Comparison of ENCODE assay signal across 8 cellular contexts in the genomic region with DNA sequence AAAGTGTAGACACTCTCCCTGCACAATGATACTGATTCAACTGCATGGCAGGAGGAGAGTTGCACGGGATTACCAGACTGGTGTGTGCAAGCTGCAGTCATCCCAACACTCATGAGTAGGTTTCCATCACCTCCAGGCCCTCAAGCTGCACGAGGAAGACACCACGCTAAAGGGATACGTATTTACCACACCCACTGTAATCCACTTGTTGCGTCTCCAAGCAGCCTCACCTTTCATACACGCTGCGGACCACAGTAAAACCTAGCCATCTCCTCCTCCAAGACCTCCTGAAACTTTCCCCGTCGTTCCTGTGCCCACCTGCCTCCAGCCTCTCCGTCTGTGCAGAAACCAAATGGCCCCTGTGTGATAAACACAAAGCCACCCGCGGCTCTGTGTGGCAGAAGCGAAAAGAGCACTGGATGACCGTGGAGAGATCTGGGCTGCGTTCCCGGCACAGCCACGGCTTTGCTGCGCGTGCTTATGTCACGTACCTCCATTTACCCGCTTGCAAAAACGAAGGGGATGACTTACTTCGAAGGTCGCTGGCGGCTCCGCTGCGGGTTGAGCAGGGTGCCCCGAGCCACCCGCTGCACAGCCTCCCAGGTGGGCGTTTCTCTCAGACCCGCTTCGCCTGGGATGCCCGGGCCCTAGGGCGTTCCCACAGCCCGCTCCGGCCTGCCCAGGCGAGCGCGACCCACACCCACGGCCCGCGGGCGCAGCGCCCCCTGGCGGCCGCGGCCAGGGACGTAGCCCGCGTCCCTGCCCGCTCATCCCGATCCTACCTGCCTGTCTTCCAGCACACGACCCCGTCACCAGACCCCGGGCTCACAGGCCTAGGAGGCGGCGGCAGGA. TPM values are rescaled to one million over a fixed set of nuclear protein-coding genes. Genes with fewer than 3 reads are reported as not detected.
A peak's percentile ranks its signal among the peaks of the same experiment; 100 is the strongest.
DNase-seq lines count a peak whose midpoint lies in the region; ATAC-seq and TF ChIP-seq lines count a peak whose summit lies in the region.

No MANE protein-coding gene starts in this region.

- H3K9ac ChIP-seq in BLaER1, result peak overlapping the region; percentile 84

- H3K27ac Mint-ChIP-seq in activated CD8-positive, alpha-beta T cell treated with anti-CD3 and anti-CD28 coated beads, Interleukin-2, amount 10 ng/mL, durations not matched to agents 7 days and 5 days, result peak overlapping the region; percentile 91

- no peaks in the 10 kb centered on the region for H3K9me3 Mint-ChIP-seq in activated CD8-positive, alpha-beta T cell treated with anti-CD3 and anti-CD28 coated beads, Interleukin-2, amount 10 ng/mL, durations not matched to agents 7 days and 5 days (ENCODE audit: insufficient read depth)

- CTCF ChIA-PET in activated CD8-positive, alpha-beta T cell treated with anti-CD3 and anti-CD28 coated beads, Interleukin-2, amount 10 ng/mL, durations not matched to agents 7 days and 5 days (lab: Charles Lee), result interaction anchor here (0.6 to 3.2 kb wide), 17 partner anchors 11 to 346 kb away, joined by 3 to 24 read pairs (median 4); partner anchors contain the start of gene PARL

- DNase-seq in NCI-H446 (lab: John Stamatoyannopoulos, UW) (peak; percentile 16 to 73), epithelial cell of esophagus (ENCODE audit: low read depth) (peak; percentile 66), mucosa of gallbladder (ENCODE audit: low spot score) (peak; percentile 45)
- peak; percentile 22 for DNase-seq in activated CD8-positive, alpha-beta T cell treated with anti-CD3 and anti-CD28 coated beads, Interleukin-2, amount 10 ng/mL, durations not matched to agents 7 days and 5 days
- peak; percentile 6 to 14 for DNase-seq in stimulated activated CD8-positive, alpha-beta memory T cell treated with anti-CD3 and anti-CD28 coated beads, Interleukin-7, amount 100 ng/mL, for 1 hour (ENCODE audit: low read depth in 2 of 2)

- ATAC-seq in GM18907 (IDR thresholded peaks at IDR 0.05; ENCODE audit: unreplicated experiment) (peak; percentile 80), HG03108 (IDR thresholded peaks at IDR 0.05; ENCODE audit: unreplicated experiment) (peak; percentile 48)
- peak; percentile 88 for ATAC-seq in activated CD8-positive, alpha-beta T cell treated with anti-CD3 and anti-CD28 coated beads, Interleukin-2, amount 10 ng/mL, durations not matched to agents 7 days and 5 days

- H3K4me2 ChIP-seq in BLaER1, result peak overlapping the region; percentile 81

- H3K27me3 ChIP-seq in BLaER1, result no peaks in the 10 kb centered on the region

- H3K27me3 Mint-ChIP-seq in activated CD8-positive, alpha-beta T cell treated with anti-CD3 and anti-CD28 coated beads, Interleukin-2, amount 10 ng/mL, durations not matched to agents 7 days and 5 days (ENCODE audit: low read depth), result peaks cover 13% of the 10 kb centered on the region

- peak overlapping the region; percentile 93 for H3K4me3 ChIP-seq in BLaER1
- H3K4me3 ChIP-seq in epithelial cell of esophagus (ENCODE audit: low read length), result peak overlapping the region; percentile 99

- peaks cover 28% of the 10 kb centered on the region for H3K4me1 ChIP-seq in BLaER1

- H3K4me1 Mint-ChIP-seq in activated CD8-positive, alpha-beta T cell treated with anti-CD3 and anti-CD28 coated beads, Interleukin-2, amount 10 ng/mL, durations not matched to agents 7 days and 5 days (ENCODE audit: low read depth), result peaks cover 28% of the 10 kb centered on the region

- H3K27ac ChIP-seq in BLaER1, result peak overlapping the region; percentile 72

- peaks cover 24% of the 10 kb centered on the region for H4K20me1 ChIP-seq in BLaER1

- peaks cover 22% of the 10 kb centered on the region for H3K36me3 ChIP-seq in BLaER1

- no peaks in the 10 kb centered on the region for H3K9me3 ChIP-seq in BLaER1

- POLR2A ChIA-PET in activated CD8-positive, alpha-beta T cell treated with anti-CD3 and anti-CD28 coated beads, Interleukin-2, amount 10 ng/mL, durations not matched to agents 7 days and 5 days (lab: Charles Lee), result interaction anchor here (0.6 kb wide), 1 partner anchor 54 kb away, joined by 3 read pairs; no protein-coding TSS in a partner anchor

- peak overlapping the region; percentile 98 for H3K4me3 Mint-ChIP-seq in activated CD8-positive, alpha-beta T cell treated with anti-CD3 and anti-CD28 coated beads, Interleukin-2, amount 10 ng/mL, durations not matched to agents 7 days and 5 days

- peak; percentile 40 for TF ChIP-seq CTCF in epithelial cell of esophagus (IDR thresholded peaks at IDR 0.05; ENCODE audit: insufficient read depth, low read depth, low read length, missing control alignments)

- peaks cover 6% of the 10 kb centered on the region for H3K36me3 Mint-ChIP-seq in activated CD8-positive, alpha-beta T cell treated with anti-CD3 and anti-CD28 coated beads, Interleukin-2, amount 10 ng/mL, durations not matched to agents 7 days and 5 days (ENCODE audit: low read depth)

RNA-seq across cellular contexts. Expression of gene ABCC5, which starts 0.6 kb away (rescaled TPM):
- total RNA-seq in activated CD8-positive, alpha-beta T cell treated with anti-CD3 and anti-CD28 coated beads, Interleukin-2, amount 10 ng/mL, durations not matched to agents 7 days and 5 days, result 10 to 100 TPM; 16.7 to 19.6 TPM
- 37.8 TPM for total RNA-seq in mucosa of gallbladder

RNA-seq across cellular contexts. Expression of gene HTR3D, which starts 14.5 kb away (rescaled TPM):
- total RNA-seq in activated CD8-positive, alpha-beta T cell treated with anti-CD3 and anti-CD28 coated beads, Interleukin-2, amount 10 ng/mL, durations not matched to agents 7 days and 5 days, result not detected
- total RNA-seq in mucosa of gallbladder, result not detected

RNA-seq across cellular contexts. Expression of gene HTR3C, which starts 35.8 kb away (rescaled TPM):
- not detected for total RNA-seq in activated CD8-positive, alpha-beta T cell treated with anti-CD3 and anti-CD28 coated beads, Interleukin-2, amount 10 ng/mL, durations not matched to agents 7 days and 5 days
- 0.14 TPM for total RNA-seq in mucosa of gallbladder

Comparison
In these comparisons a context has a peak if more than half of its experiments do, and no peak if none do; other contexts are left out.
1. Peak in every context shown above with its lines: DNase-seq, ATAC-seq, H3K4me3 ChIP-seq and H3K27ac ChIP-seq.
2. DNase-seq: peak in every context shown above with its lines; median percentile 66 in epithelial cell of esophagus; 45 in mucosa of gallbladder; 44 in NCI-H446; 22 in activated CD8-positive, alpha-beta T cell treated with anti-CD3 and anti-CD28 coated beads, Interleukin-2, amount 10 ng/mL, durations not matched to agents 7 days and 5 days; 10 in stimulated activated CD8-positive, alpha-beta memory T cell treated with anti-CD3 and anti-CD28 coated beads, Interleukin-7, amount 100 ng/mL, for 1 hour.